Comparison of ENCODE assay signal across 13 cellular contexts in the genomic region with DNA sequence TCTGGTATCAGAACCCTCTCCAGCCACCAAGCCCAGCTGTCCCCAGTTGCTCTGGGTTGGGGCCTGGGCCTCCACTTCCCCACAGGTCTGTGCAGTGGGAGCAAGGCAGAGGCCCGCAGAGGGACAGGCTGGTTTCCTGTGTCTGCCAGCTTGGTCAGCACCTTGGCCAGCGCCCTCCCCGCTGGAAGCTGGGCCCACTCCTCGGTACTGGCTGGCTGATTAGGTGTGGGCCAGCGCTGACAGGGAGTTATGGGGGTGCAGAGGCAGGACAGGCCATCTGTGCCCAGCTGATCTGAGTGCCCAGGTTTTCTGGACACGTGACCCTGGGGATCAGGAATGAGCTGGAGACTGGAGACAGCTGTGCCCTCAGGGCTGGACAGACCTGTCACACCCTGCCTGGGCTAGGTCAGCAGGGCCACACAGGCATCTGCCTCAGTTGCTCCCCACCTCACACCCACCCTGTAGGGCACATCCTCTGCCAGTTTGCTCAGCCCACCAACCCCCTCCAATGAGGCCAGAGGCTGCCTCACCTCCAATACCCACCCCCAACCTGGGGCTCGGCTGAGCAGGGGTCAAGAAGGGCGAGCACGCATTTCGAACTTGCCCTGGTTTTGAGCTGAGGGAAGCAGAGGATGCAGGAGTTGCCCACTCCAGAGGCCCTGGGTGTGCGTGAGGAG.
DNase-seq lines count a peak whose midpoint lies in the region; ATAC-seq, FAIRE-seq and TF ChIP-seq lines count a peak whose summit lies in the region.
"Had no signal": no experiment of that assay in that cellular context is flagged by ENCODE, and none has a peak within 500 bp of the region (broad histone marks: within the 10 kb centered on the region; RNA-seq: fewer than 3 reads in every experiment).

No MANE protein-coding gene starts in this region.

- no peak for DNase-seq in A549 (ENCODE audit: low read depth in 1 of 2, low spot score in 1 of 2)
- DNase-seq in HFFc6: peak; percentile 13
- peak; percentile 41 for DNase-seq in astrocyte of the spinal cord (ENCODE audit: low read depth, low spot score)
- no peak for DNase-seq in KG1 (lab: John Stamatoyannopoulos, UW)
- no peak for DNase-seq in DMS114 treated with DMSO at 0.1 percent for 48 hours (lab: John Stamatoyannopoulos, UW; ENCODE audit: unreplicated experiment)
- no peak for DNase-seq in MM.1S
- no peak for DNase-seq in GM19240 (ENCODE audit: insufficient read length, low spot score)
- DNase-seq: activated CD4-positive, CD25-positive, alpha-beta regulatory T cell treated with anti-CD3 and anti-CD28 coated beads, Interleukin-2, amount 50 U/mL, for 72 hours; NCI-H1105; stimulated activated CD4-positive, alpha-beta T cell treated with anti-CD3 and anti-CD28 coated beads, Interleukin-15, amount 100 ng/mL, for 24 hours had no signal

- no peak overlapping the region for H2AFZ ChIP-seq in MM.1S (ENCODE audit: low read length)

- POLR2A ChIA-PET in A549 (lab: Yijun Ruan, JAX): no interaction called here

- ATAC-seq in A549: no peak

- H3K4me3 ChIP-seq in A549 (no peak overlapping the region), astrocyte of the spinal cord (ENCODE audit: low read depth, low read length) (no peak overlapping the region), liver (ENCODE audit: low read depth in 1 of 3, low read length in 3 of 3) (no peak overlapping the region), MM.1S (ENCODE audit: low read length) (no peak overlapping the region)
- H3K4me3 ChIP-seq: ascending aorta had no signal

- H3K27me3 Mint-ChIP-seq in HFFc6 (ENCODE audit: insufficient read depth): no peaks in the 10 kb centered on the region; the same call in 1 of the 2 replicates

- no peak overlapping the region for H3K27ac Mint-ChIP-seq in HFFc6

- H3K9me2 ChIP-seq in MM.1S (replicated peaks; ENCODE audit: insufficient read depth, low read length): no peaks in the 10 kb centered on the region

- 80% methylated on average over 1 of the region's 11 CpGs for WGBS in A549 (ENCODE audit: missing lambda C conversion rate)
- 49% methylated on average over 11 of the region's 11 CpGs for WGBS in liver

- no peak overlapping the region for H3K4me3 Mint-ChIP-seq in HFFc6

- no peak for TF ChIP-seq EP300 in A549 (IDR thresholded peaks at IDR 0.05)

- peaks cover 21% of the 10 kb centered on the region for H3K4me1 Mint-ChIP-seq in HFFc6 (ENCODE audit: low read depth)

- no peaks in the 10 kb centered on the region for H3K36me3 ChIP-seq in liver (ENCODE audit: control insufficient read depth in 4 of 4, insufficient read depth in 3 of 4, low read depth in 1 of 4, low read length in 3 of 4)
- H3K36me3 ChIP-seq in MM.1S (replicated peaks; ENCODE audit: insufficient read depth, low read length): no peaks in the 10 kb centered on the region
- H3K36me3 ChIP-seq: ascending aorta had no signal

- H3K27me3 ChIP-seq in liver (ENCODE audit: control insufficient read depth in 4 of 4, insufficient read depth in 4 of 4, low read length in 3 of 4) (peaks cover 0 to 7% (median 0%) of the 10 kb centered on the region in 4 donors), MM.1S (replicated peaks; ENCODE audit: insufficient read depth, low read length) (peaks cover 10% of the 10 kb centered on the region)

- no peak for FAIRE-seq in A549 (lab: Jason Lieb, UNC)

- no peaks in the 10 kb centered on the region for H3K79me2 ChIP-seq in MM.1S (ENCODE audit: low read length)

- no peaks in the 10 kb centered on the region for H3F3A ChIP-seq in MM.1S (ENCODE audit: insufficient read depth, low read length)

- H3K4me1 ChIP-seq in A549 (peaks cover 15% of the 10 kb centered on the region), liver (ENCODE audit: control insufficient read depth in 4 of 4, insufficient read depth in 4 of 4, low read length in 3 of 4) (peaks cover 0 to 6% (median 1%) of the 10 kb centered on the region in 4 donors), MM.1S (ENCODE audit: low read length) (peaks cover 3% of the 10 kb centered on the region; the same call in 1 of the 2 replicates)
- H3K4me1 ChIP-seq: ascending aorta had no signal

- H3K9me3 Mint-ChIP-seq in HFFc6: no peaks in the 10 kb centered on the region

- in situ Hi-C loops in astrocyte of the spinal cord (cut with HindIII; ENCODE audit: low sequenced_read_pairs): no loop called here

- H3K9me3 ChIP-seq in A549 (no peaks in the 10 kb centered on the region), liver (ENCODE audit: control insufficient read depth in 4 of 4, low read length in 3 of 4) (no peaks in the 10 kb centered on the region), MM.1S (replicated peaks; ENCODE audit: insufficient read depth, low read length) (no peaks in the 10 kb centered on the region)
- H3K9me3 ChIP-seq: ascending aorta had no signal

- H3K9ac ChIP-seq in liver (ENCODE audit: low read depth in 1 of 2, low read length in 2 of 2) (no peak overlapping the region), MM.1S (ENCODE audit: low read length) (no peak overlapping the region)

- CTCF ChIA-PET in A549 (lab: Yijun Ruan, JAX): interaction anchor here (0.6 to 0.8 kb wide), 3 partner anchors 44 to 230 kb away, joined by 3 to 5 read pairs (median 3); no protein-coding TSS in a partner anchor

- H3K36me3 Mint-ChIP-seq in HFFc6 (ENCODE audit: low read depth): no peaks in the 10 kb centered on the region

- no peaks in the 10 kb centered on the region for H4K20me1 ChIP-seq in MM.1S (ENCODE audit: insufficient read depth, low read length)

- H3K27ac ChIP-seq in A549 (no peak overlapping the region), liver (ENCODE audit: low read depth in 1 of 2, low read length in 2 of 2) (no peak overlapping the region), MM.1S (ENCODE audit: low read length) (no peak overlapping the region)
- H3K27ac ChIP-seq: ascending aorta, C4-2B had no signal

- TF ChIP-seq RAD21 in A549 (conservative IDR thresholded peaks at IDR 0.05 in 1 of 2, IDR thresholded peaks at IDR 0.05 in 1 of 2): no peak
- TF ChIP-seq RAD21 in liver (IDR thresholded peaks at IDR 0.05): no peak

- no peak overlapping the region for H3K4me2 ChIP-seq in A549
- H3K4me2 ChIP-seq in MM.1S (ENCODE audit: low read depth, low read length): no peak overlapping the region

- no peak for TF ChIP-seq CTCF in A549 (IDR thresholded peaks at IDR 0.05)
- no peak for TF ChIP-seq CTCF in HFFc6 (IDR thresholded peaks at IDR 0.05)
- no peak for TF ChIP-seq CTCF in astrocyte of the spinal cord (IDR thresholded peaks at IDR 0.05; ENCODE audit: low read depth, low read length)
- no peak for TF ChIP-seq CTCF in liver (IDR thresholded peaks at IDR 0.05; ENCODE audit: low read depth, low read length, missing input control)
- no peak for TF ChIP-seq CTCF in MM.1S (IDR thresholded peaks at IDR 0.05; ENCODE audit: low read length)

- no peak for TF ChIP-seq POLR2A in A549 (IDR thresholded peaks at IDR 0.05; ENCODE audit: low read length)

TF ChIP-seq in A549, 52 proteins besides CTCF, POLR2A, EP300 and RAD21 (continues in another document):
- TF ChIP-seq CBX2 (IDR thresholded peaks at IDR 0.05; ENCODE audit: borderline replicate concordance, low read depth): no peak
- TF ChIP-seq, protein P1, sequence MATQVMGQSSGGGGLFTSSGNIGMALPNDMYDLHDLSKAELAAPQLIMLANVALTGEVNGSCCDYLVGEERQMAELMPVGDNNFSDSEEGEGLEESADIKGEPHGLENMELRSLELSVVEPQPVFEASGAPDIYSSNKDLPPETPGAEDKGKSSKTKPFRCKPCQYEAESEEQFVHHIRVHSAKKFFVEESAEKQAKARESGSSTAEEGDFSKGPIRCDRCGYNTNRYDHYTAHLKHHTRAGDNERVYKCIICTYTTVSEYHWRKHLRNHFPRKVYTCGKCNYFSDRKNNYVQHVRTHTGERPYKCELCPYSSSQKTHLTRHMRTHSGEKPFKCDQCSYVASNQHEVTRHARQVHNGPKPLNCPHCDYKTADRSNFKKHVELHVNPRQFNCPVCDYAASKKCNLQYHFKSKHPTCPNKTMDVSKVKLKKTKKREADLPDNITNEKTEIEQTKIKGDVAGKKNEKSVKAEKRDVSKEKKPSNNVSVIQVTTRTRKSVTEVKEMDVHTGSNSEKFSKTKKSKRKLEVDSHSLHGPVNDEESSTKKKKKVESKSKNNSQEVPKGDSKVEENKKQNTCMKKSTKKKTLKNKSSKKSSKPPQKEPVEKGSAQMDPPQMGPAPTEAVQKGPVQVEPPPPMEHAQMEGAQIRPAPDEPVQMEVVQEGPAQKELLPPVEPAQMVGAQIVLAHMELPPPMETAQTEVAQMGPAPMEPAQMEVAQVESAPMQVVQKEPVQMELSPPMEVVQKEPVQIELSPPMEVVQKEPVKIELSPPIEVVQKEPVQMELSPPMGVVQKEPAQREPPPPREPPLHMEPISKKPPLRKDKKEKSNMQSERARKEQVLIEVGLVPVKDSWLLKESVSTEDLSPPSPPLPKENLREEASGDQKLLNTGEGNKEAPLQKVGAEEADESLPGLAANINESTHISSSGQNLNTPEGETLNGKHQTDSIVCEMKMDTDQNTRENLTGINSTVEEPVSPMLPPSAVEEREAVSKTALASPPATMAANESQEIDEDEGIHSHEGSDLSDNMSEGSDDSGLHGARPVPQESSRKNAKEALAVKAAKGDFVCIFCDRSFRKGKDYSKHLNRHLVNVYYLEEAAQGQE (IDR thresholded peaks at IDR 0.05): peak; percentile 68

TF ChIP-seq in liver, 16 proteins besides CTCF, POLR2A, EP300 and RAD21:
- TF ChIP-seq GABPA (IDR thresholded peaks at IDR 0.05 in 1 of 2, conservative IDR thresholded peaks at IDR 0.05 in 1 of 2): no peak
- TF ChIP-seq, protein P1 (IDR thresholded peaks at IDR 0.05): peak; percentile 97

Comparison
In these comparisons a context has a peak if more than half of its experiments do, and no peak if none do; other contexts are left out.
1. DNase-seq: peak in HFFc6 (single experiment) and astrocyte of the spinal cord (single experiment); none in A549 (0 of 2), KG1 (single experiment), DMS114 treated with DMSO at 0.1 percent for 48 hours (single experiment), MM.1S (single experiment) and GM19240 (single experiment).